In genomic region chr3:197364410-197365071, GRCh38 we compare ENCODE assay signal across 12 cellular contexts.
DNase-seq lines count a peak whose midpoint lies in the region; ATAC-seq and TF ChIP-seq lines count a peak whose summit lies in the region.
"Had no signal": no experiment of that assay in that cellular context is flagged by ENCODE, and none has a peak within 500 bp of the region (broad histone marks: within the 10 kb centered on the region; RNA-seq: fewer than 3 reads in every experiment).

No MANE protein-coding gene starts in this region.

- no peak overlapping the region for H3K4me3 ChIP-seq in GM23338
- H3K4me3 ChIP-seq: skin epidermis had no signal

- in situ Hi-C loops in GM13977 (cut with MboI; ENCODE audit: low pct_unique_long_range_greater_than_20kb, low sequenced_read_pairs, unreplicated experiment): no loop called here

- H4K20me1 ChIP-seq in GM23338 (replicated peaks; ENCODE audit: insufficient read depth): no peaks in the 10 kb centered on the region

- H3K9me2 ChIP-seq in GM23338 (ENCODE audit: insufficient read depth): no peaks in the 10 kb centered on the region

- TF ChIP-seq CTCF in GM23338 (conservative IDR thresholded peaks at IDR 0.05; ENCODE audit: low read depth in 2 of 2) (no peak), nephron progenitor cell (IDR thresholded peaks at IDR 0.05) (no peak), GM13977 (IDR thresholded peaks at IDR 0.05; ENCODE audit: extremely low read depth, insufficient read depth, missing control alignments) (no peak)

- H3K9me3 Mint-ChIP-seq in GM23338 (peaks cover 19% of the 10 kb centered on the region), nephron progenitor cell (peaks cover 30% of the 10 kb centered on the region)

- peaks cover 4% of the 10 kb centered on the region; the same call in 1 of the 2 replicates for H3K36me3 ChIP-seq in GM23338 (ENCODE audit: insufficient read depth)

- H3K79me2 ChIP-seq in GM23338 (replicated peaks; ENCODE audit: insufficient read depth): no peaks in the 10 kb centered on the region

- H3K27ac ChIP-seq in GM23338 (ENCODE audit: low read depth): no peak overlapping the region
- H3K27ac ChIP-seq: skin epidermis had no signal

- H3K27me3 ChIP-seq in GM23338 (ENCODE audit: insufficient read depth): no peaks in the 10 kb centered on the region

- H2AFZ ChIP-seq in GM23338: peak overlapping the region; percentile 52; the same call in 1 of the 2 replicates

- H3K27me3 Mint-ChIP-seq in GM23338 (ENCODE audit: insufficient read depth, low read depth, poor library complexity): peaks cover 6% of the 10 kb centered on the region
- peaks cover 10% of the 10 kb centered on the region for H3K27me3 Mint-ChIP-seq in nephron progenitor cell (ENCODE audit: low read depth, poor library complexity)

- H3K36me3 Mint-ChIP-seq in GM23338 (ENCODE audit: low read depth) (peaks cover 20% of the 10 kb centered on the region), nephron progenitor cell (ENCODE audit: low read depth) (peaks cover 14% of the 10 kb centered on the region)

- H3K4me3 Mint-ChIP-seq in GM23338 (no peak overlapping the region), nephron progenitor cell (no peak overlapping the region)
- H3K4me3 Mint-ChIP-seq: activated naive CD8-positive, alpha-beta T cell treated with anti-CD3 and anti-CD28 coated beads, Interleukin-2, amount 50 U/mL, for 24 hours; CD4-positive, alpha-beta memory T cell; naive thymus-derived CD8-positive, alpha-beta T cell had no signal

- H3F3A ChIP-seq in GM23338 (replicated peaks; ENCODE audit: low read depth): no peaks in the 10 kb centered on the region

- DNase-seq in GM23338 (ENCODE audit: low spot score) (no peak), NCI-H2029 (lab: John Stamatoyannopoulos, UW) (peak; percentile 65), dermis blood vessel endothelial cell (peak; percentile 36), nephron progenitor cell (no peak), GM13977 (ENCODE audit: low spot score) (no peak), NCI-H2081 (lab: John Stamatoyannopoulos, UW) (no peak)
- DNase-seq in stimulated activated naive CD8-positive, alpha-beta T cell treated with anti-CD3 and anti-CD28 coated beads, Interleukin-15, Interleukin-2, amounts not matched to agents 100 U/mL and 50 U/mL, for 24 hours: no peak
- DNase-seq: activated CD4-positive, CD25-positive, alpha-beta regulatory T cell treated with anti-CD3 and anti-CD28 coated beads, Interleukin-2, amount 50 U/mL, for 72 hours; activated naive CD8-positive, alpha-beta T cell treated with anti-CD3 and anti-CD28 coated beads, Interleukin-2, amount 50 U/mL, for 24 hours; CD4-positive, alpha-beta memory T cell; naive thymus-derived CD8-positive, alpha-beta T cell had no signal

- peaks cover 22% of the 10 kb centered on the region for H3K4me1 ChIP-seq in GM23338 (ENCODE audit: insufficient read depth)

- no peak overlapping the region for H3K4me2 ChIP-seq in GM23338

- H3K27ac Mint-ChIP-seq in GM23338 (no peak overlapping the region; the same call in 1 of the 2 replicates), nephron progenitor cell (peak overlapping the region; percentile 49)
- H3K27ac Mint-ChIP-seq: activated naive CD8-positive, alpha-beta T cell treated with anti-CD3 and anti-CD28 coated beads, Interleukin-2, amount 50 U/mL, for 24 hours had no signal

- peaks cover 40% of the 10 kb centered on the region for H3K4me1 Mint-ChIP-seq in GM23338
- peaks cover 59% of the 10 kb centered on the region for H3K4me1 Mint-ChIP-seq in nephron progenitor cell
- H3K4me1 Mint-ChIP-seq: activated naive CD8-positive, alpha-beta T cell treated with anti-CD3 and anti-CD28 coated beads, Interleukin-2, amount 50 U/mL, for 24 hours; CD4-positive, alpha-beta memory T cell; naive thymus-derived CD8-positive, alpha-beta T cell had no signal

- ATAC-seq in GM23338: peak; percentile 11; the same call in 2 of the 3 replicates
- ATAC-seq in stimulated activated naive CD8-positive, alpha-beta T cell treated with anti-CD3 and anti-CD28 coated beads, Interleukin-15, Interleukin-2, amounts not matched to agents 100 U/mL and 50 U/mL, for 24 hours: no peak
- ATAC-seq: activated naive CD8-positive, alpha-beta T cell treated with anti-CD3 and anti-CD28 coated beads, Interleukin-2, amount 50 U/mL, for 24 hours; naive thymus-derived CD8-positive, alpha-beta T cell had no signal

TF ChIP-seq in GM23338, 12 proteins besides CTCF, POLR2A, EP300 and RAD21 (continues in another document):
- no peak for TF ChIP-seq EZH2 (IDR thresholded peaks at IDR 0.05; ENCODE audit: low read depth, unreplicated experiment)
- no peak for TF ChIP-seq ZNF331 (CRISPR knock-in tag; IDR thresholded peaks at IDR 0.05; ENCODE audit: low read depth)
- TF ChIP-seq EZH2phosphoT487 (IDR thresholded peaks at IDR 0.05; ENCODE audit: unreplicated experiment): no peak
- TF ChIP-seq JUNB (IDR thresholded peaks at IDR 0.05; ENCODE audit: unreplicated experiment): no peak
- TF ChIP-seq STAT1 (IDR thresholded peaks at IDR 0.05; ENCODE audit: unreplicated experiment): no peak
- TF ChIP-seq ETS1 (IDR thresholded peaks at IDR 0.05): no peak
- TF ChIP-seq ZNF114 (CRISPR knock-in tag; IDR thresholded peaks at IDR 0.05): no peak
- TF ChIP-seq ZNF462 (CRISPR knock-in tag; IDR thresholded peaks at IDR 0.05): no peak
- TF ChIP-seq NANOG (IDR thresholded peaks at IDR 0.05; ENCODE audit: borderline replicate concordance): no peak
- no peak for TF ChIP-seq CREB1 (CRISPR knock-in tag; IDR thresholded peaks at IDR 0.05; ENCODE audit: low read depth)
- TF ChIP-seq POLR2AphosphoS5 (IDR thresholded peaks at IDR 0.05; ENCODE audit: low read depth): no peak

Comparison
In these comparisons a context has a peak if more than half of its experiments do, and no peak if none do; other contexts are left out.
1. DNase-seq: peak in NCI-H2029 (single experiment) and dermis blood vessel endothelial cell (single experiment); none in GM23338 (single experiment), nephron progenitor cell (single experiment), stimulated activated naive CD8-positive, alpha-beta T cell treated with anti-CD3 and anti-CD28 coated beads, Interleukin-15, Interleukin-2, amounts not matched to agents 100 U/mL and 50 U/mL, for 24 hours (single experiment), GM13977 (single experiment) and NCI-H2081 (0 of 2).